In the genomic region with DNA sequence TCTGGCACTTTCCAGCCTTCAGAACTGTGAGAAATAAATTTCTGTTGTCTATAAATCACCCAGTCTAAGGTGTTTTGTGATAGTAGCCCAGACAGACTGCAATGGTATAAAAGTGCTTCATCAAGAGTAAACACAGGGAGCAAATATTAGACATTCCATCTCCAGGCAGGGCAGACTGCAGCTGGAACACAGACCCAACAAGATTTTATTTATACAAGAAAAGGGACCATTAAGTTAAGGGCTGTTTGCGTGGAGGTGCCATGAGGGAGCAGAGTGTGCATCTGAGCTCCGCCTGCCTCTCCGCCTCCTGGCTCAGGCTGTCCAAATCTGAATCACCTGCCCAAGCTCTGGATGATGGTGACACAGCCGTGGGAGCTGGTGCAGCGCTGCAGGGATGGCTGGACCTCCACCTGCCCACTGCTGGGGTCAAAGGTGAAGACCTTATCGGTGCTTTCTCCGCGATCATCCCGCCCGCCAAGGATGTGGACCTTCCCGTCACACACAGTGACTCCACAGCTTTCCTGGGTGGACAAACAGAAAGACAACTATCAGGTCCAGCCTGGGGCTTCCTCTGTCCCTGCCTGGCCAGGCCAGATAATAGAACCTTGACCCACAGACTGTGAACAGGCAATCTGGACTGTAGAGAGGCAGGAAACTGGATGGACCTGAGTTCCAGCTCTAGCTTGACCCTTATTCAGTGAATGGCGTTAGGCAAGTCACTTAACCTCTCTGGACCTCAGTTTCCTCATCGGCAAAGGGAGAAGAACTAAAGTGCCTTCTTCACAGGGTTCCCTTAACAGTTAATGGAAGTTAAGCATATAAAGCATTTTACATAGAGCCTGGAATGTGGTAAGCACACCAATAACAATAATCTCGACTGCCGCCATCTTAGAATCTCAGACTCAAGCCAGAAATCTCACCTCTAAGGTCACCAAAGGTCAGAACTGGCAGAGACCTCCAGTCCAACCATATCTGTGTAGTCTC, we compare ENCODE assay signal across 1 cellular context.
A peak's percentile ranks its signal among the peaks of the same experiment; 100 is the strongest.
TF ChIP-seq lines count a peak whose summit lies in the region.

No MANE protein-coding gene starts in this region.

TF ChIP-seq in HepG2, 621 proteins besides CTCF, POLR2A, EP300 and RAD21 (continued from another document and continues in another):
- TF ChIP-seq KDM6A (CRISPR knock-in tag; IDR thresholded peaks at IDR 0.05; ENCODE audit: low read depth) (no peak), AGO2 (optimal IDR thresholded peaks at IDR 0.05; ENCODE audit: low read depth, low read length) (no peak), KAT8 (CRISPR knock-in tag; IDR thresholded peaks at IDR 0.05) (no peak), SIN3B (IDR thresholded peaks at IDR 0.05; ENCODE audit: low read length) (no peak), ATAD3A (CRISPR knock-in tag; IDR thresholded peaks at IDR 0.05) (no peak), ATRX (CRISPR knock-in tag; IDR thresholded peaks at IDR 0.05; ENCODE audit: borderline replicate concordance) (no peak), ONECUT2 (CRISPR knock-in tag; IDR thresholded peaks at IDR 0.05) (no peak), ZSCAN29 (CRISPR knock-in tag; conservative IDR thresholded peaks at IDR 0.05) (0 out of 2 replicates have a peak, but pooled peaks have one; percentile 30), PITX1 (CRISPR knock-in tag; IDR thresholded peaks at IDR 0.05) (no peak; the same call in 1 of the 2 replicates), SIX4 (CRISPR knock-in tag; IDR thresholded peaks at IDR 0.05) (no peak), ELF4 (CRISPR knock-in tag; IDR thresholded peaks at IDR 0.05; ENCODE audit: borderline replicate concordance) (no peak), BCL6 (CRISPR knock-in tag; IDR thresholded peaks at IDR 0.05) (peak; percentile 23; the same call in 1 of the 2 replicates), ZFYVE20 (CRISPR knock-in tag; IDR thresholded peaks at IDR 0.05; ENCODE audit: borderline replicate concordance, low read depth) (no peak), NFYB (CRISPR knock-in tag; IDR thresholded peaks at IDR 0.05) (no peak), ZFP36L2 (CRISPR knock-in tag; IDR thresholded peaks at IDR 0.05) (no peak), NFIB (CRISPR knock-in tag; IDR thresholded peaks at IDR 0.05; ENCODE audit: borderline replicate concordance) (no peak), ZNF761 (CRISPR knock-in tag; conservative IDR thresholded peaks at IDR 0.05) (0 out of 2 replicates have a peak, but pooled peaks have one; percentile 37), POLR2AphosphoS5 (IDR thresholded peaks at IDR 0.05; ENCODE audit: low read depth, low read length) (no peak), ZBTB8A (CRISPR knock-in tag; IDR thresholded peaks at IDR 0.05; ENCODE audit: borderline replicate concordance, low read depth) (no peak), ZNF3 (CRISPR knock-in tag; IDR thresholded peaks at IDR 0.05) (no peak), NFKB2 (CRISPR knock-in tag; IDR thresholded peaks at IDR 0.05; ENCODE audit: borderline replicate concordance) (0 out of 2 replicates have a peak, but pooled peaks have one; percentile 42), ZNF83 (CRISPR knock-in tag; IDR thresholded peaks at IDR 0.05; ENCODE audit: borderline replicate concordance) (no peak), MIER3 (CRISPR knock-in tag; IDR thresholded peaks at IDR 0.05; ENCODE audit: borderline replicate concordance) (0 out of 2 replicates have a peak, but pooled peaks have one; percentile 33), ZBTB1 (CRISPR knock-in tag; IDR thresholded peaks at IDR 0.05; ENCODE audit: borderline replicate concordance) (no peak), SNRNP70 (IDR thresholded peaks at IDR 0.05; ENCODE audit: low read depth, low read length) (no peak), ETV6 (CRISPR knock-in tag; conservative IDR thresholded peaks at IDR 0.05) (no peak), ZNF337 (CRISPR knock-in tag; IDR thresholded peaks at IDR 0.05; ENCODE audit: borderline replicate concordance, low read depth) (0 out of 2 replicates have a peak, but pooled peaks have one; percentile 36), PAWR (CRISPR knock-in tag; IDR thresholded peaks at IDR 0.05; ENCODE audit: borderline replicate concordance) (no peak), ZNF207 (IDR thresholded peaks at IDR 0.05; ENCODE audit: borderline replicate concordance) (no peak), MAFK (conservative IDR thresholded peaks at IDR 0.05 in 1 of 2, IDR thresholded peaks at IDR 0.05 in 1 of 2; ENCODE audit: low read length in 2 of 2) (no peak), SMARCE1 (IDR thresholded peaks at IDR 0.05; ENCODE audit: borderline replicate concordance) (no peak), ZNF317 (CRISPR knock-in tag; IDR thresholded peaks at IDR 0.05) (no peak), PHF8 (CRISPR knock-in tag; IDR thresholded peaks at IDR 0.05) (peak; percentile 41; the same call in 1 of the 2 replicates), SNAPC2 (CRISPR knock-in tag; IDR thresholded peaks at IDR 0.05) (no peak), ZNF720 (CRISPR knock-in tag; IDR thresholded peaks at IDR 0.05) (no peak), NRL (CRISPR knock-in tag; IDR thresholded peaks at IDR 0.05; ENCODE audit: borderline replicate concordance) (no peak), ZNF253 (CRISPR knock-in tag; IDR thresholded peaks at IDR 0.05; ENCODE audit: borderline replicate concordance) (no peak), SMAD3 (CRISPR knock-in tag; IDR thresholded peaks at IDR 0.05) (peak; percentile 52; the same call in 1 of the 2 replicates), RELA (CRISPR knock-in tag; IDR thresholded peaks at IDR 0.05) (no peak), ZNF883 (CRISPR knock-in tag; IDR thresholded peaks at IDR 0.05; ENCODE audit: not compliant biosample characterization) (no peak), ZNF10 (CRISPR knock-in tag; IDR thresholded peaks at IDR 0.05; ENCODE audit: borderline replicate concordance, low read depth) (no peak), ZFP82 (CRISPR knock-in tag; IDR thresholded peaks at IDR 0.05; ENCODE audit: borderline replicate concordance) (no peak), ZSCAN22 (CRISPR knock-in tag; IDR thresholded peaks at IDR 0.05) (no peak), ZNF24 (IDR thresholded peaks at IDR 0.05) (no peak), ETV5 (CRISPR knock-in tag; IDR thresholded peaks at IDR 0.05; ENCODE audit: borderline replicate concordance) (peak; percentile 39; the same call in 1 of the 2 replicates), ZMYM4 (CRISPR knock-in tag; IDR thresholded peaks at IDR 0.05) (no peak), TAF1 (CRISPR knock-in tag; IDR thresholded peaks at IDR 0.05) (no peak), PPARG (CRISPR knock-in tag; conservative IDR thresholded peaks at IDR 0.05) (no peak; the same call in 1 of the 2 replicates), ZNF768 (CRISPR knock-in tag; IDR thresholded peaks at IDR 0.05) (peak; percentile 24; the same call in 1 of the 2 replicates), ZNF451 (CRISPR knock-in tag; IDR thresholded peaks at IDR 0.05) (no peak), KDM5B (CRISPR knock-in tag; IDR thresholded peaks at IDR 0.05; ENCODE audit: borderline replicate concordance) (no peak), SOX5 (CRISPR knock-in tag; IDR thresholded peaks at IDR 0.05; ENCODE audit: borderline replicate concordance) (no peak), YY1 (IDR thresholded peaks at IDR 0.05; ENCODE audit: insufficient read depth, insufficient replicate concordance, low read depth, low read length) (no peak), MAFF (IDR thresholded peaks at IDR 0.05; ENCODE audit: low read depth, low read length) (no peak), ZNF430 (CRISPR knock-in tag; IDR thresholded peaks at IDR 0.05) (no peak)
- TF ChIP-seq, protein P1, sequence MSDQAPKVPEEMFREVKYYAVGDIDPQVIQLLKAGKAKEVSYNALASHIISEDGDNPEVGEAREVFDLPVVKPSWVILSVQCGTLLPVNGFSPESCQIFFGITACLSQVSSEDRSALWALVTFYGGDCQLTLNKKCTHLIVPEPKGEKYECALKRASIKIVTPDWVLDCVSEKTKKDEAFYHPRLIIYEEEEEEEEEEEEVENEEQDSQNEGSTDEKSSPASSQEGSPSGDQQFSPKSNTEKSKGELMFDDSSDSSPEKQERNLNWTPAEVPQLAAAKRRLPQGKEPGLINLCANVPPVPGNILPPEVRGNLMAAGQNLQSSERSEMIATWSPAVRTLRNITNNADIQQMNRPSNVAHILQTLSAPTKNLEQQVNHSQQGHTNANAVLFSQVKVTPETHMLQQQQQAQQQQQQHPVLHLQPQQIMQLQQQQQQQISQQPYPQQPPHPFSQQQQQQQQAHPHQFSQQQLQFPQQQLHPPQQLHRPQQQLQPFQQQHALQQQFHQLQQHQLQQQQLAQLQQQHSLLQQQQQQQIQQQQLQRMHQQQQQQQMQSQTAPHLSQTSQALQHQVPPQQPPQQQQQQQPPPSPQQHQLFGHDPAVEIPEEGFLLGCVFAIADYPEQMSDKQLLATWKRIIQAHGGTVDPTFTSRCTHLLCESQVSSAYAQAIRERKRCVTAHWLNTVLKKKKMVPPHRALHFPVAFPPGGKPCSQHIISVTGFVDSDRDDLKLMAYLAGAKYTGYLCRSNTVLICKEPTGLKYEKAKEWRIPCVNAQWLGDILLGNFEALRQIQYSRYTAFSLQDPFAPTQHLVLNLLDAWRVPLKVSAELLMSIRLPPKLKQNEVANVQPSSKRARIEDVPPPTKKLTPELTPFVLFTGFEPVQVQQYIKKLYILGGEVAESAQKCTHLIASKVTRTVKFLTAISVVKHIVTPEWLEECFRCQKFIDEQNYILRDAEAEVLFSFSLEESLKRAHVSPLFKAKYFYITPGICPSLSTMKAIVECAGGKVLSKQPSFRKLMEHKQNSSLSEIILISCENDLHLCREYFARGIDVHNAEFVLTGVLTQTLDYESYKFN (CRISPR knock-in tag; conservative IDR thresholded peaks at IDR 0.05): peak; percentile 66
- TF ChIP-seq, protein P2, sequence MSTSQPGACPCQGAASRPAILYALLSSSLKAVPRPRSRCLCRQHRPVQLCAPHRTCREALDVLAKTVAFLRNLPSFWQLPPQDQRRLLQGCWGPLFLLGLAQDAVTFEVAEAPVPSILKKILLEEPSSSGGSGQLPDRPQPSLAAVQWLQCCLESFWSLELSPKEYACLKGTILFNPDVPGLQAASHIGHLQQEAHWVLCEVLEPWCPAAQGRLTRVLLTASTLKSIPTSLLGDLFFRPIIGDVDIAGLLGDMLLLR (CRISPR knock-in tag; IDR thresholded peaks at IDR 0.05): no peak
- TF ChIP-seq, protein P3, sequence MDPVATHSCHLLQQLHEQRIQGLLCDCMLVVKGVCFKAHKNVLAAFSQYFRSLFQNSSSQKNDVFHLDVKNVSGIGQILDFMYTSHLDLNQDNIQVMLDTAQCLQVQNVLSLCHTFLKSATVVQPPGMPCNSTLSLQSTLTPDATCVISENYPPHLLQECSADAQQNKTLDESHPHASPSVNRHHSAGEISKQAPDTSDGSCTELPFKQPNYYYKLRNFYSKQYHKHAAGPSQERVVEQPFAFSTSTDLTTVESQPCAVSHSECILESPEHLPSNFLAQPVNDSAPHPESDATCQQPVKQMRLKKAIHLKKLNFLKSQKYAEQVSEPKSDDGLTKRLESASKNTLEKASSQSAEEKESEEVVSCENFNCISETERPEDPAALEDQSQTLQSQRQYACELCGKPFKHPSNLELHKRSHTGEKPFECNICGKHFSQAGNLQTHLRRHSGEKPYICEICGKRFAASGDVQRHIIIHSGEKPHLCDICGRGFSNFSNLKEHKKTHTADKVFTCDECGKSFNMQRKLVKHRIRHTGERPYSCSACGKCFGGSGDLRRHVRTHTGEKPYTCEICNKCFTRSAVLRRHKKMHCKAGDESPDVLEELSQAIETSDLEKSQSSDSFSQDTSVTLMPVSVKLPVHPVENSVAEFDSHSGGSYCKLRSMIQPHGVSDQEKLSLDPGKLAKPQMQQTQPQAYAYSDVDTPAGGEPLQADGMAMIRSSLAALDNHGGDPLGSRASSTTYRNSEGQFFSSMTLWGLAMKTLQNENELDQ (CRISPR knock-in tag; IDR thresholded peaks at IDR 0.05; ENCODE audit: borderline replicate concordance): no peak
- TF ChIP-seq, protein P4, sequence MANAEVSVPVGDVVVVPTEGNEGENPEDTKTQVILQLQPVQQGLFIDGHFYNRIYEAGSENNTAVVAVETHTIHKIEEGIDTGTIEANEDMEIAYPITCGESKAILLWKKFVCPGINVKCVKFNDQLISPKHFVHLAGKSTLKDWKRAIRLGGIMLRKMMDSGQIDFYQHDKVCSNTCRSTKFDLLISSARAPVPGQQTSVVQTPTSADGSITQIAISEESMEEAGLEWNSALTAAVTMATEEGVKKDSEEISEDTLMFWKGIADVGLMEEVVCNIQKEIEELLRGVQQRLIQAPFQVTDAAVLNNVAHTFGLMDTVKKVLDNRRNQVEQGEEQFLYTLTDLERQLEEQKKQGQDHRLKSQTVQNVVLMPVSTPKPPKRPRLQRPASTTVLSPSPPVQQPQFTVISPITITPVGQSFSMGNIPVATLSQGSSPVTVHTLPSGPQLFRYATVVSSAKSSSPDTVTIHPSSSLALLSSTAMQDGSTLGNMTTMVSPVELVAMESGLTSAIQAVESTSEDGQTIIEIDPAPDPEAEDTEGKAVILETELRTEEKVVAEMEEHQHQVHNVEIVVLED (CRISPR knock-in tag; IDR thresholded peaks at IDR 0.05; ENCODE audit: borderline replicate concordance): peak; percentile 44; the same call in 1 of the 2 replicates
- TF ChIP-seq, protein P5, sequence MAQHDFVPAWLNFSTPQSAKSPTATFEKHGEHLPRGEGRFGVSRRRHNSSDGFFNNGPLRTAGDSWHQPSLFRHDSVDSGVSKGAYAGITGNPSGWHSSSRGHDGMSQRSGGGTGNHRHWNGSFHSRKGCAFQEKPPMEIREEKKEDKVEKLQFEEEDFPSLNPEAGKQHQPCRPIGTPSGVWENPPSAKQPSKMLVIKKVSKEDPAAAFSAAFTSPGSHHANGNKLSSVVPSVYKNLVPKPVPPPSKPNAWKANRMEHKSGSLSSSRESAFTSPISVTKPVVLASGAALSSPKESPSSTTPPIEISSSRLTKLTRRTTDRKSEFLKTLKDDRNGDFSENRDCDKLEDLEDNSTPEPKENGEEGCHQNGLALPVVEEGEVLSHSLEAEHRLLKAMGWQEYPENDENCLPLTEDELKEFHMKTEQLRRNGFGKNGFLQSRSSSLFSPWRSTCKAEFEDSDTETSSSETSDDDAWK (CRISPR knock-in tag; IDR thresholded peaks at IDR 0.05): no peak
- TF ChIP-seq, protein P6, sequence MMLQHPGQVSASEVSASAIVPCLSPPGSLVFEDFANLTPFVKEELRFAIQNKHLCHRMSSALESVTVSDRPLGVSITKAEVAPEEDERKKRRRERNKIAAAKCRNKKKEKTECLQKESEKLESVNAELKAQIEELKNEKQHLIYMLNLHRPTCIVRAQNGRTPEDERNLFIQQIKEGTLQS (CRISPR knock-in tag; IDR thresholded peaks at IDR 0.05): 0 out of 2 replicates have a peak, but pooled peaks have one; percentile 13
- TF ChIP-seq, protein P7, sequence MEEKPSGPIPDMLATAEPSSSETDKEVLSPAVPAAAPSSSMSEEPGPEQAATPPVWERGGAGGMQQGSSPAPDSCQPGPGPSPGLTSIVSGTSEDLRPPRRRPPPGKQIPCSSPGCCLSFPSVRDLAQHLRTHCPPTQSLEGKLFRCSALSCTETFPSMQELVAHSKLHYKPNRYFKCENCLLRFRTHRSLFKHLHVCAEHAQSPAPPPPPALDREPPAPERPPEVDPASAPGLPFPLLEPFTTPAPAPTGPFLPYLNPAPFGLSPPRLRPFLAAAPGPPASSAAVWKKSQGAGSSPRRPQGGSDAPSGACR (CRISPR knock-in tag; IDR thresholded peaks at IDR 0.05): no peak
- TF ChIP-seq, protein P8, sequence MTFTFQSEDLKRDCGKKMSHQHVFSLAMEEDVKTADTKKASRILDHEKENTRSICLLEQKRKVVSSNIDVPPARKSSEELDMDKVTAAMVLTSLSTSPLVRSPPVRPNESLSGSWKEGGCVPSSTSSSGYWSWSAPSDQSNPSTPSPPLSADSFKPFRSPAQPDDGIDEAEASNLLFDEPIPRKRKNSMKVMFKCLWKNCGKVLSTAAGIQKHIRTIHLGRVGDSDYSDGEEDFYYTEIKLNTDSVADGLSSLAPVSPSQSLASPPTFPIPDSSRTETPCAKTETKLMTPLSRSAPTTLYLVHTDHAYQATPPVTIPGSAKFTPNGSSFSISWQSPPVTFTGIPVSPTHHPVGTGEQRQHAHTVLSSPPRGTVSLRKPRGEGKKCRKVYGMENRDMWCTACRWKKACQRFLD (CRISPR knock-in tag; IDR thresholded peaks at IDR 0.05; ENCODE audit: borderline replicate concordance): no peak
